ENCODE assay signal across 8 cellular contexts in genomic region chr5:89695371-89695770, GRCh38.
"Had no signal": no experiment of that assay in that cellular context is flagged by ENCODE, and none has a peak within 500 bp of the region (broad histone marks: within the 10 kb centered on the region; RNA-seq: fewer than 3 reads in every experiment).

No MANE protein-coding gene starts in this region.

- ATAC-seq: HCT116 had no signal

- H3K4me3 ChIP-seq: GM23248, HAP-1 had no signal

- H2AFZ ChIP-seq: GM23248 had no signal

- H3K9me3 Mint-ChIP-seq: H9 had no signal

- DNase-seq: GM23248, GOT3, H7, H9, HCEC 1CT, HFFc6 had no signal

- H3K9me3 ChIP-seq: HAP-1 had no signal

- H3K27ac ChIP-seq: GM23248 had no signal

- H3K9ac ChIP-seq: GM23248 had no signal

- H3K4me3 Mint-ChIP-seq: H9, HFFc6 had no signal

- H3K36me3 ChIP-seq: HAP-1 had no signal

- H3K27ac Mint-ChIP-seq: H9, HFFc6 had no signal
